Comparison of ENCODE assay signal across 21 cellular contexts in the genomic region with DNA sequence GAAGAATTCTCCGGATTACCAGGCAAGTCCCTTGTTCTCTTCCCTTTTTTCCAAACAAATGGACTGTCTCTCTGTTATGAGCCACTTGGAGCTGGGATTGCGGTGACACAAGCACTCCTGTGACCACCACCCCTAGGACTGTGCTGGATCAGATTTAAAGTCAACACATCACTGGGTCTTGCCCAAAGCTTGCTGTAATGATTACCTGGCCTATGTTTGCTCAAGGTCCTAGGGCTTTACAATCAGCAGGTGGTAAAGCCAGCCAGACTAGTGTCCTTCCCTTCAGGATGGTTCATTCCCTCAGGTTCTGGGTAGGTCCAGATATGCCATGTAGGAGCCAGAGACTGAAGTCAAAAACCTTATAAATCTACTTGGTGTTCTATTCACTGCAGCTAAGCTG.
"Had no signal": no experiment of that assay in that cellular context is flagged by ENCODE, and none has a peak within 500 bp of the region (broad histone marks: within the 10 kb centered on the region; RNA-seq: fewer than 3 reads in every experiment).

No MANE protein-coding gene starts in this region.

- H3K36me3 ChIP-seq: heart right ventricle, lower lobe of right lung, ovary, right atrium auricular region, tibial nerve, vagina had no signal

- H3K4me1 ChIP-seq: heart right ventricle, lower lobe of right lung, right atrium auricular region, tibial nerve, vagina had no signal

- DNase-seq: heart right ventricle; islet precursor cell; left ventricle myocardium superior; lower lobe of right lung; mesendoderm; naive B cell; natural killer cell; ovary; stimulated activated CD4-positive, alpha-beta T cell treated with anti-CD3 and anti-CD28 coated beads, Interleukin-12 subunit alpha, Interleukin-12 subunit beta, amount 100 ng/mL, for 4 hours; stimulated activated CD4-positive, alpha-beta T cell treated with anti-CD3 and anti-CD28 coated beads, Interleukin-15, amount 100 ng/mL, for 24 hours; stimulated activated CD4-positive, alpha-beta T cell treated with anti-CD3 and anti-CD28 coated beads, Interleukin-2, amount 100 ng/mL, for 24 hours; stimulated activated CD4-positive, alpha-beta T cell treated with anti-CD3 and anti-CD28 coated beads, Interleukin-4, amount 100 ng/mL, for 1 hour; stimulated activated naive CD4-positive, alpha-beta T cell; substantia nigra had no signal

- ATAC-seq: heart right ventricle; left ventricle myocardium superior; natural killer cell; sciatic nerve; stimulated activated effector memory CD8-positive, alpha-beta T cell treated with anti-CD3 and anti-CD28 coated beads, Interleukin-12 subunit alpha, Interleukin-12 subunit beta, amount 100 ng/mL, for 72 hours had no signal

- H3K27ac ChIP-seq: heart right ventricle, hepatocyte, lower lobe of right lung, ovary, right atrium auricular region, skin epidermis, tibial nerve, vagina had no signal

- H2AFZ ChIP-seq: hepatocyte had no signal

- H3K4me3 ChIP-seq: heart right ventricle, hepatocyte, lower lobe of right lung, ovary, right atrium auricular region, skin epidermis, tibial nerve, vagina had no signal

- H3K79me2 ChIP-seq: hepatocyte had no signal

- H3K27me3 ChIP-seq: heart right ventricle, hepatocyte, ovary, right atrium auricular region, tibial nerve, vagina had no signal

- H3K9me3 ChIP-seq: lower lobe of right lung, ovary, vagina had no signal

- H3K4me2 ChIP-seq: hepatocyte had no signal
